23 cellular contexts compared by ENCODE assay signal in the genomic region with DNA sequence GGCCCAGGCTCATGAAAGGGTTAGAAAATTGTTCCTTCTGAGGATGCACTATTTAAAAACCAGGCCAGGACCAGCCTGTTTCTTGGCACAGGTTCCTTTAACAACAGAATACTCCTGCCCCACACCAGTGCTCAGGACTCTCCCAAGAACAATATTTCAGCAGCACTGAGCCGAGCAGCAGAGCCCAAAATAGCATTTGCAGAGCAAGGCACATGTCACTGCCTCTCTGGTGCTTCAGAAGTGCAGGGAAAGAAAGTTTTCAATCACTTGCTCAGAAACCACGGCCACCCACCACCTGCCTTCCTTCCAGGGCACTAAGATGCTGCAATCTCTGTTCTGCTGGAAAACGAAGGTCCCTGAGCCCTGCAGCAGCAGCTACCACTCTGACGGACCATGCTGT.
DNase-seq lines count a peak whose midpoint lies in the region; ATAC-seq and TF ChIP-seq lines count a peak whose summit lies in the region.
"Had no signal": no experiment of that assay in that cellular context is flagged by ENCODE, and none has a peak within 500 bp of the region (broad histone marks: within the 10 kb centered on the region; RNA-seq: fewer than 3 reads in every experiment).

No MANE protein-coding gene starts in this region.

- no peaks in the 10 kb centered on the region for H3K9me3 ChIP-seq in tibial artery
- H3K9me3 ChIP-seq: MG63 had no signal

- ATAC-seq in Right ventricle myocardium inferior, result peak; percentile 82
- ATAC-seq: GM12878 had no signal

- intact Hi-C loops in Right ventricle myocardium inferior (cut with DNase I) (loop anchor here (5.0 kb wide), 1 partner anchor 77 kb away; the partner anchor contains the start of gene SIL1), cardiac septum (cut with DNase I) (no loop called here), head of caudate nucleus (cut with DNase I) (no loop called here), tibial artery (cut with DNase I; ENCODE audit: low total_unique reads) (no loop called here)

- H3K27ac ChIP-seq in tibial artery, result peak overlapping the region; percentile 66 to 72
- H3K27ac ChIP-seq: 22Rv1, C4-2B, PC-9, RWPE1 had no signal

- H3K36me3 ChIP-seq in tibial artery, result peaks cover 0 to 35% (median 0%) of the 10 kb centered on the region in 3 donors

- DNase-seq in Right ventricle myocardium inferior (ENCODE audit: missing footprints) (no peak), cardiac septum (ENCODE audit: low spot score) (no peak), head of caudate nucleus (peak in 36 of 42 donors; percentile 39 to 93 (median 69)), putamen (ENCODE audit: low spot score) (peak; percentile 71), tibial artery (peak; percentile 71 to 88), retina (no peak)
- DNase-seq in stimulated activated CD4-positive, alpha-beta T cell treated with anti-CD3 and anti-CD28 coated beads, Interleukin-12 subunit alpha, Interleukin-12 subunit beta, amount 100 ng/mL, for 4 hours, result no peak
- no peak for DNase-seq in activated naive CD4-positive, alpha-beta T cell treated with Interleukin-2 at 50 U/mL for 16 hours
- DNase-seq: AML-193, GF-D8, GOT3, Kasumi-1, MG63, NCI-H1092, NCI-H1436 treated with DMSO at 0.1 percent for 48 hours, NCI-H2029, NCI-H345, NCI-H526, PC-9 had no signal

- peaks cover 0 to 57% (median 51%) of the 10 kb centered on the region in 4 donors for H3K4me1 ChIP-seq in tibial artery

- TF ChIP-seq CTCF in tibial artery (IDR thresholded peaks at IDR 0.05), result no peak

- peak overlapping the region; percentile 30 to 34 for H3K4me3 ChIP-seq in tibial artery
- H3K4me3 ChIP-seq: GM12878, MG63, PC-9 had no signal

- H3K27me3 ChIP-seq in tibial artery, result no peaks in the 10 kb centered on the region
- H3K27me3 ChIP-seq: MG63 had no signal

Comparison
In these comparisons a context has a peak if more than half of its experiments do, and no peak if none do; other contexts are left out.
1. DNase-seq: peak in head of caudate nucleus (36 of 42), putamen (single experiment) and tibial artery (2 of 2); none in Right ventricle myocardium inferior (single experiment), cardiac septum (single experiment), stimulated activated CD4-positive, alpha-beta T cell treated with anti-CD3 and anti-CD28 coated beads, Interleukin-12 subunit alpha, Interleukin-12 subunit beta, amount 100 ng/mL, for 4 hours (single experiment), retina (single experiment) and activated naive CD4-positive, alpha-beta T cell treated with Interleukin-2 at 50 U/mL for 16 hours (single experiment).